In genomic region chr10:8344756-8345155, GRCh38 we compare ENCODE assay signal across 39 cellular contexts.
"Had no signal": no experiment of that assay in that cellular context is flagged by ENCODE, and none has a peak within 500 bp of the region (broad histone marks: within the 10 kb centered on the region; RNA-seq: fewer than 3 reads in every experiment).

No MANE protein-coding gene starts in this region.

- H3K9me3 Mint-ChIP-seq: activated naive CD4-positive, alpha-beta T cell treated with anti-CD3 and anti-CD28 coated beads for 36 hours; activated naive CD4-positive, alpha-beta T cell treated with anti-CD3 and anti-CD28 coated beads, Interleukin-2, amount 50 U/mL, for 24 hours had no signal

- H3K27ac Mint-ChIP-seq: activated naive CD4-positive, alpha-beta T cell treated with anti-CD3 and anti-CD28 coated beads for 36 hours; activated naive CD4-positive, alpha-beta T cell treated with anti-CD3 and anti-CD28 coated beads, Interleukin-2, amount 10 ng/mL, durations not matched to agents 7 days and 5 days; activated naive CD4-positive, alpha-beta T cell treated with anti-CD3 and anti-CD28 coated beads, Interleukin-2, amount 50 U/mL, for 24 hours; activated naive CD4-positive, alpha-beta T cell treated with anti-CD3 and anti-CD28 coated beads, Interleukin-2, amount 50 U/mL, for 72 hours; activated naive CD8-positive, alpha-beta T cell; activated naive CD8-positive, alpha-beta T cell treated with anti-CD3 and anti-CD28 coated beads for 36 hours; activated naive CD8-positive, alpha-beta T cell treated with anti-CD3 and anti-CD28 coated beads, Interleukin-2, amount 10 ng/mL, durations not matched to agents 7 days and 5 days; activated naive CD8-positive, alpha-beta T cell treated with anti-CD3 and anti-CD28 coated beads, Interleukin-2, amount 50 U/mL, for 24 hours; activated T-cell treated with anti-CD3 and anti-CD28 coated beads, Interleukin-2, amount 50 U/mL, for 24 hours; activated T-cell treated with anti-CD3 and anti-CD28 coated beads, Interleukin-2, amount 50 U/mL, for 72 hours; activated T-helper 1 cell treated with anti-CD3 and anti-CD28 coated beads, Interleukin-12 subunit alpha, Interleukin-12 subunit beta, Interleukin-2, Interleukin-4 antibody, amounts not matched to agents 30 ng/mL and 10 ng/mL and 1 ng/mL, durations not matched to agents 14 hours and 24 hours and 36 hours; activated T-helper 17 cell treated with anti-CD3 and anti-CD28 coated beads, Interleukin-2, amount 50 U/mL, for 72 hours; brain had no signal

- ATAC-seq: activated naive CD4-positive, alpha-beta T cell treated with anti-CD3 and anti-CD28 coated beads, Interleukin-2, amount 50 U/mL, for 72 hours; activated naive CD8-positive, alpha-beta T cell treated with anti-CD3 and anti-CD28 coated beads, Interleukin-2, amount 50 U/mL, for 24 hours; activated T-cell treated with anti-CD3 and anti-CD28 coated beads, Interleukin-2, amount 50 U/mL, for 4 hours; activated T-cell treated with anti-CD3 and anti-CD28 coated beads, Interleukin-2, amount 50 U/mL, for 72 hours; activated T-helper 17 cell treated with anti-CD3 and anti-CD28 coated beads, Interleukin-2, amount 50 U/mL, for 72 hours; body of pancreas had no signal

- H3K9me3 ChIP-seq: adrenal gland, ascending aorta, body of pancreas, breast epithelium had no signal

- H3K4me3 ChIP-seq: adrenal gland, ascending aorta, body of pancreas, breast epithelium, cardiac muscle cell had no signal

- H3K27me3 Mint-ChIP-seq: activated naive CD4-positive, alpha-beta T cell treated with anti-CD3 and anti-CD28 coated beads, Interleukin-2, amount 50 U/mL, for 24 hours; activated naive CD8-positive, alpha-beta T cell; activated naive CD8-positive, alpha-beta T cell treated with anti-CD3 and anti-CD28 coated beads for 36 hours; activated T-helper 17 cell treated with anti-CD3 and anti-CD28 coated beads, Interleukin-2, amount 50 U/mL, for 72 hours; central memory CD8-positive, alpha-beta T cell had no signal

- H3K4me1 ChIP-seq: adrenal gland, ascending aorta, body of pancreas, breast epithelium had no signal

- H3K27ac ChIP-seq: adrenal gland, ascending aorta, body of pancreas, brain microvascular endothelial cell, breast epithelium, cardiac muscle cell had no signal

- FAIRE-seq: astrocyte, bronchial epithelial cell had no signal

- H3K27me3 ChIP-seq: ascending aorta, body of pancreas, brain microvascular endothelial cell, breast epithelium had no signal

- H3K4me1 Mint-ChIP-seq: activated naive CD4-positive, alpha-beta T cell treated with anti-CD3 and anti-CD28 coated beads, Interleukin-2, amount 10 ng/mL, durations not matched to agents 7 days and 5 days; activated naive CD4-positive, alpha-beta T cell treated with anti-CD3 and anti-CD28 coated beads, Interleukin-2, amount 50 U/mL, for 24 hours; activated naive CD8-positive, alpha-beta T cell treated with anti-CD3 and anti-CD28 coated beads for 36 hours; activated naive CD8-positive, alpha-beta T cell treated with anti-CD3 and anti-CD28 coated beads, Interleukin-2, amount 10 ng/mL, durations not matched to agents 7 days and 5 days; brain; central memory CD8-positive, alpha-beta T cell had no signal

- H3K4me3 Mint-ChIP-seq: activated naive CD4-positive, alpha-beta T cell treated with anti-CD3 and anti-CD28 coated beads for 36 hours; activated naive CD4-positive, alpha-beta T cell treated with anti-CD3 and anti-CD28 coated beads, Interleukin-2, amount 10 ng/mL, durations not matched to agents 7 days and 5 days; activated naive CD4-positive, alpha-beta T cell treated with anti-CD3 and anti-CD28 coated beads, Interleukin-2, amount 50 U/mL, for 24 hours; activated naive CD8-positive, alpha-beta T cell; activated naive CD8-positive, alpha-beta T cell treated with anti-CD3 and anti-CD28 coated beads for 36 hours; activated naive CD8-positive, alpha-beta T cell treated with anti-CD3 and anti-CD28 coated beads, Interleukin-2, amount 10 ng/mL, durations not matched to agents 7 days and 5 days; activated naive CD8-positive, alpha-beta T cell treated with anti-CD3 and anti-CD28 coated beads, Interleukin-2, amount 50 U/mL, for 24 hours; activated T-cell treated with anti-CD3 and anti-CD28 coated beads, Interleukin-2, amount 50 U/mL, for 24 hours; activated T-cell treated with anti-CD3 and anti-CD28 coated beads, Interleukin-2, amount 50 U/mL, for 4 hours; activated T-cell treated with anti-CD3 and anti-CD28 coated beads, Interleukin-2, amount 50 U/mL, for 72 hours; activated T-helper 1 cell treated with anti-CD3 and anti-CD28 coated beads, Interleukin-12 subunit alpha, Interleukin-12 subunit beta, Interleukin-2, Interleukin-4 antibody, amounts not matched to agents 30 ng/mL and 10 ng/mL and 1 ng/mL, durations not matched to agents 14 hours and 24 hours and 36 hours; activated T-helper 17 cell treated with anti-CD3 and anti-CD28 coated beads, Interleukin-2, amount 50 U/mL, for 72 hours; brain; central memory CD8-positive, alpha-beta T cell had no signal

- H3K36me3 ChIP-seq: adrenal gland, ascending aorta, brain microvascular endothelial cell, breast epithelium, cardiac muscle cell had no signal

- H3K36me3 Mint-ChIP-seq: activated naive CD8-positive, alpha-beta T cell treated with anti-CD3 and anti-CD28 coated beads for 36 hours; brain had no signal

- DNase-seq: activated effector memory CD4-positive, alpha-beta T cell treated with anti-CD3 and anti-CD28 coated beads, Interleukin-2, amount 50 U/mL, for 16 hours; activated effector memory CD4-positive, alpha-beta T cell treated with Interleukin-2 at 50 U/mL for 16 hours; activated gamma-delta T cell; activated gamma-delta T cell treated with Interleukin-2 at 50 U/mL for 16 hours; activated naive CD4-positive, alpha-beta T cell; activated naive CD4-positive, alpha-beta T cell treated with anti-CD3 and anti-CD28 coated beads for 36 hours; activated naive CD4-positive, alpha-beta T cell treated with anti-CD3 and anti-CD28 coated beads, Interleukin-2, amount 10 ng/mL, durations not matched to agents 7 days and 5 days; activated naive CD4-positive, alpha-beta T cell treated with anti-CD3 and anti-CD28 coated beads, Interleukin-2, amount 50 U/mL, for 16 hours; activated naive CD4-positive, alpha-beta T cell treated with Interleukin-2 at 50 U/mL for 16 hours; activated naive CD8-positive, alpha-beta T cell treated with anti-CD3 and anti-CD28 coated beads for 36 hours; activated naive CD8-positive, alpha-beta T cell treated with anti-CD3 and anti-CD28 coated beads, Interleukin-2, amount 10 ng/mL, durations not matched to agents 7 days and 5 days; activated naive CD8-positive, alpha-beta T cell treated with anti-CD3 and anti-CD28 coated beads, Interleukin-2, amount 50 U/mL, for 24 hours; activated T-cell treated with anti-CD3 and anti-CD28 coated beads, Interleukin-2, amount 50 U/mL, for 1 hour; activated T-cell treated with anti-CD3 and anti-CD28 coated beads, Interleukin-2, amount 50 U/mL, for 24 hours; activated T-cell treated with anti-CD3 and anti-CD28 coated beads, Interleukin-2, amount 50 U/mL, for 4 hours; activated T-cell treated with anti-CD3 and anti-CD28 coated beads, Interleukin-2, amount 50 U/mL, for 48 hours; activated T-cell treated with anti-CD3 and anti-CD28 coated beads, Interleukin-2, amount 50 U/mL, for 72 hours; adrenal gland; amniotic stem cell; amygdala; anterior cingulate cortex; aorta; body of pancreas; brain microvascular endothelial cell; caudate nucleus; central memory CD4-positive, alpha-beta T cell; cerebellar nuclear complex had no signal
